Comparison of ENCODE assay signal across 10 cellular contexts in the genomic region with DNA sequence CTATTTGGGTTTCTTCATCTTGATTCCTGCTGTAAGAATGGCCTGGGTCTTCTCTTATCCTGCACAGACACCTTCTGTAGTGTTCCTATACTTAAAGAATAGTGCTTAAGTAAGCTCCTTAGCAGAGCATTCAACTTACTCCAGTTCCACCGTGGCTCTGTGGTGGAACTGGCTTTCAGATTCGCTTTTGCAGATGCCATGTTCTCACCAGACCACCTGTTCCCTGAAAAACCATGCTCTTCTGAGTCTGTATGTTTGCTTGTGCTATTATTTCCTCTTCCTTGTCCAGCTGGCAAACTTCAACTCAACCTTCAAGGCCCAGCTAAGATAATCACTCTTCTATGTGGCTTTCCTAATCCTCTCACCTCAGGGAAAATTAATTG. TPM values are rescaled to one million over a fixed set of nuclear protein-coding genes. Genes with fewer than 3 reads are reported as not detected.
DNase-seq lines count a peak whose midpoint lies in the region; ATAC-seq and TF ChIP-seq lines count a peak whose summit lies in the region.
"Had no signal": no experiment of that assay in that cellular context is flagged by ENCODE, and none has a peak within 500 bp of the region (broad histone marks: within the 10 kb centered on the region; RNA-seq: fewer than 3 reads in every experiment).

No MANE protein-coding gene starts in this region.

- no peak for TF ChIP-seq POLR2A in right lobe of liver (IDR thresholded peaks at IDR 0.05)

- POLR2A ChIA-PET in activated CD8-positive, alpha-beta T cell treated with anti-CD3 and anti-CD28 coated beads for 36 hours (lab: Charles Lee) = interaction anchor here (0.9 to 6.8 kb wide), 5 partner anchors 27 to 57 kb away, joined by 3 to 32 read pairs (median 4); no protein-coding TSS in a partner anchor

- no peaks in the 10 kb centered on the region for H3K27me3 ChIP-seq in right lobe of liver
- no peaks in the 10 kb centered on the region for H3K27me3 ChIP-seq in thoracic aorta (replicated peaks; ENCODE audit: insufficient read depth)
- H3K27me3 ChIP-seq in brain microvascular endothelial cell (replicated peaks) = no peaks in the 10 kb centered on the region

- intact Hi-C loops in activated CD8-positive, alpha-beta T cell treated with anti-CD3 and anti-CD28 coated beads for 36 hours (cut with micrococcal nuclease) = loop anchor here (5.0 kb wide), 1 partner anchor 34 kb away; no protein-coding TSS in a partner anchor
- intact Hi-C loops in right lobe of liver (cut with DNase I) (no loop called here), sciatic nerve (cut with DNase I) (no loop called here)

- H3K4me1 ChIP-seq in right lobe of liver = peaks cover 0 to 46% (median 28%) of the 10 kb centered on the region in 4 donors
- H3K4me1 ChIP-seq in thoracic aorta (ENCODE audit: control insufficient read depth in 1 of 2, low read depth in 2 of 2) = peaks cover 55 to 79% of the 10 kb centered on the region in 2 donors

- no peaks in the 10 kb centered on the region for H3K27me3 Mint-ChIP-seq in activated CD8-positive, alpha-beta T cell treated with anti-CD3 and anti-CD28 coated beads for 36 hours

- H3K4me3 ChIP-seq in right lobe of liver = no peak overlapping the region
- H3K4me3 ChIP-seq in thoracic aorta = no peak overlapping the region
- no peak overlapping the region for H3K4me3 ChIP-seq in brain microvascular endothelial cell (ENCODE audit: low read depth, low read length)

- CTCF ChIA-PET in activated CD8-positive, alpha-beta T cell treated with anti-CD3 and anti-CD28 coated beads for 36 hours (lab: Charles Lee) = interaction anchor here (0.7 to 1.7 kb wide), 7 partner anchors 11 to 430 kb away, joined by 3 to 4 read pairs (median 3); a partner anchor contains a TSS

- in situ Hi-C loops in brain microvascular endothelial cell (cut with HindIII; ENCODE audit: low pct_ligation_motif_present, low sequenced_read_pairs) = no loop called here

- no peak for TF ChIP-seq CTCF in activated CD8-positive, alpha-beta T cell treated with anti-CD3 and anti-CD28 coated beads for 36 hours (IDR thresholded peaks at IDR 0.05)
- TF ChIP-seq CTCF in right lobe of liver (IDR thresholded peaks at IDR 0.05) = no peak
- TF ChIP-seq CTCF in thoracic aorta (IDR thresholded peaks at IDR 0.05) = no peak
- TF ChIP-seq CTCF in brain microvascular endothelial cell (IDR thresholded peaks at IDR 0.05; ENCODE audit: low read depth, low read length, missing control alignments) = no peak

- peak; percentile 28 for ATAC-seq in activated CD8-positive, alpha-beta T cell treated with anti-CD3 and anti-CD28 coated beads for 36 hours
- ATAC-seq in right lobe of liver = no peak
- ATAC-seq in thoracic aorta (ENCODE audit: insufficient number of reproducible peaks, low FRiP score, low read depth) = no peak
- no peak for ATAC-seq in sciatic nerve

- H3K9me3 Mint-ChIP-seq in activated CD8-positive, alpha-beta T cell treated with anti-CD3 and anti-CD28 coated beads for 36 hours = no peaks in the 10 kb centered on the region

- peak overlapping the region; percentile 48 for H3K4me3 Mint-ChIP-seq in activated CD8-positive, alpha-beta T cell treated with anti-CD3 and anti-CD28 coated beads for 36 hours

- peak; percentile 9 for DNase-seq in activated CD4-positive, alpha-beta T cell treated with anti-CD3 and anti-CD28 coated beads for 48 hours
- DNase-seq in activated CD4-positive, alpha-beta T cell treated with anti-CD3 and anti-CD28 coated beads for 1 hour = no peak
- peak; percentile 56 for DNase-seq in activated CD8-positive, alpha-beta T cell treated with anti-CD3 and anti-CD28 coated beads for 36 hours
- DNase-seq in right lobe of liver = no peak
- no peak for DNase-seq in thoracic aorta (ENCODE audit: low spot score)
- DNase-seq in sciatic nerve (ENCODE audit: low spot score) = no peak
- no peak for DNase-seq in NCI-H2227 treated with DMSO at 0.1 percent for 48 hours (lab: John Stamatoyannopoulos, UW)
- no peak for DNase-seq in brain microvascular endothelial cell
- DNase-seq: activated CD8-positive, alpha-beta memory T cell treated with anti-CD3 and anti-CD28 coated beads for 24 hours; NCI-H1092 had no signal

- H3K27ac Mint-ChIP-seq in activated CD8-positive, alpha-beta T cell treated with anti-CD3 and anti-CD28 coated beads for 36 hours = peak overlapping the region; percentile 88

- H3K36me3 ChIP-seq in right lobe of liver (no peaks in the 10 kb centered on the region), thoracic aorta (peaks cover 3% of the 10 kb centered on the region), brain microvascular endothelial cell (replicated peaks) (no peaks in the 10 kb centered on the region)

- peaks cover 11% of the 10 kb centered on the region for H3K36me3 Mint-ChIP-seq in activated CD8-positive, alpha-beta T cell treated with anti-CD3 and anti-CD28 coated beads for 36 hours (ENCODE audit: low read depth)

- peak overlapping the region; percentile 51 to 63 (median 63) for H3K27ac ChIP-seq in right lobe of liver
- peak overlapping the region; percentile 76 to 89 for H3K27ac ChIP-seq in thoracic aorta
- no peak overlapping the region for H3K27ac ChIP-seq in brain microvascular endothelial cell

- peaks cover 62% of the 10 kb centered on the region for H3K4me1 Mint-ChIP-seq in activated CD8-positive, alpha-beta T cell treated with anti-CD3 and anti-CD28 coated beads for 36 hours (ENCODE audit: low read depth)

- H3K9me3 ChIP-seq in right lobe of liver (no peaks in the 10 kb centered on the region), thoracic aorta (no peaks in the 10 kb centered on the region)

- 58% methylated on average over 2 of the region's 2 CpGs for WGBS in right lobe of liver (ENCODE audit: insufficient coverage, low coverage, low lambda C conversion rate, missing lambda C conversion rate)

RNA-seq across cellular contexts. Expression of a gene that starts 4.9 kb away (rescaled TPM):
- total RNA-seq in activated CD8-positive, alpha-beta T cell treated with anti-CD3 and anti-CD28 coated beads for 36 hours = 10 to 100 TPM; 36.2 to 38.1 TPM
- total RNA-seq in right lobe of liver (10 to 100 TPM; 14.9 to 22.9 (median 17.4) TPM), thoracic aorta (10 to 100 TPM; 50.1 to 55.2 TPM), sciatic nerve (84.9 TPM)

Comparison
In these comparisons a context has a peak if more than half of its experiments do, and no peak if none do; other contexts are left out.
1. DNase-seq: peak in activated CD4-positive, alpha-beta T cell treated with anti-CD3 and anti-CD28 coated beads for 48 hours (single experiment) and activated CD8-positive, alpha-beta T cell treated with anti-CD3 and anti-CD28 coated beads for 36 hours (single experiment); none in activated CD4-positive, alpha-beta T cell treated with anti-CD3 and anti-CD28 coated beads for 1 hour (single experiment), right lobe of liver (0 of 3), thoracic aorta (single experiment), sciatic nerve (single experiment), NCI-H2227 treated with DMSO at 0.1 percent for 48 hours (single experiment) and brain microvascular endothelial cell (single experiment).